ENCODE assay signal across 18 cellular contexts in the genomic region with DNA sequence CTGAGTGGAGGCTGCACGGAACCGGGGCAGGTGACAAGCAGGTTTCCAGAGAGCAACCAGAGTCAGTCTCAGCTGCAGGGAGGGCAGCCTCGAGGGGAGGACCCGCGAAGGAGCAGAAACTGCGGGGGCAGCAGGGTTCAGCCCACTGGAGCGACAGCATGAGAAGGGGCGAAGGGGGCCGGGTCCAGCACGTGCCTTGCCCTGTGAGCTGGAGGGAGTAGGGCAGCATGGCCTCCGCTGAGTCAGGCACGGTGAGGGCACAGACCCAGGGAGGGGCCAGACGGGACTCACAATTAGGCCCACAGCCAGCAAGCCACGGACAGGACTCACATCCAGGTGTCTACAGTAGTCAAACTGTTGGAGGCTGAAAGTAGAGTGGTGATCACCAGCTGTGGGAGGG.
"Had no signal": no experiment of that assay in that cellular context is flagged by ENCODE, and none has a peak within 500 bp of the region (broad histone marks: within the 10 kb centered on the region; RNA-seq: fewer than 3 reads in every experiment).

No MANE protein-coding gene starts in this region.

- H3K9me3 ChIP-seq: tibial nerve had no signal

- H3K36me3 ChIP-seq: tibial nerve had no signal

- H3K4me3 ChIP-seq: coronary artery, lung, tibial nerve had no signal

- ATAC-seq: activated T-cell treated with anti-CD3 and anti-CD28 coated beads, Interleukin-2, amount 50 U/mL, for 72 hours; left cardiac atrium; stimulated activated naive B cell treated with anti-CD40 and anti-IgM and Interleukin-4, amounts not matched to agents 10 μg/mL and 1 μg/mL and 100 μg/mL, for 72 hours had no signal

- DNase-seq: activated CD4-positive, alpha-beta T cell treated with anti-CD3 and anti-CD28 coated beads, Interleukin-2, amount 10 ng/mL, durations not matched to agents 7 days and 5 days; activated CD4-positive, CD25-positive, alpha-beta regulatory T cell; activated CD8-positive, alpha-beta memory T cell treated with anti-CD3 and anti-CD28 coated beads, Interleukin-2, amount 50 U/mL, for 48 hours; activated gamma-delta T cell treated with Interleukin-2 at 50 U/mL for 16 hours; activated naive CD8-positive, alpha-beta T cell treated with anti-CD3 and anti-CD28 coated beads for 36 hours; activated T-cell treated with anti-CD3 and anti-CD28 coated beads, Interleukin-2, amount 50 U/mL, for 72 hours; amygdala; central memory CD4-positive, alpha-beta T cell; effector CD4-positive, alpha-beta T cell; foreskin melanocyte; immature natural killer cell; left cardiac atrium; stimulated activated naive B cell treated with anti-CD40 and anti-IgM and Interleukin-4, amounts not matched to agents 10 μg/mL and 1 μg/mL and 100 μg/mL, for 72 hours; substantia nigra; SW 1271 had no signal

- H3K27ac ChIP-seq: coronary artery, tibial nerve had no signal

- H3K4me1 ChIP-seq: tibial nerve had no signal
